ENCODE assay signal across 8 cellular contexts in genomic region chr7:141700848-141701371, GRCh38. TPM values are rescaled to one million over a fixed set of nuclear protein-coding genes. Genes with fewer than 3 reads are reported as not detected.
A peak's percentile ranks its signal among the peaks of the same experiment; 100 is the strongest.
DNase-seq lines count a peak whose midpoint lies in the region; ATAC-seq and TF ChIP-seq lines count a peak whose summit lies in the region.

No MANE protein-coding gene starts in this region.

- H3K4me1 Mint-ChIP-seq in T-helper 17 cell (peaks cover 43% of the 10 kb centered on the region), nephron progenitor cell (peaks cover 58% of the 10 kb centered on the region)

- H4K20me1 ChIP-seq in BLaER1 = peaks cover 44% of the 10 kb centered on the region

- no peaks in the 10 kb centered on the region for H3K36me3 ChIP-seq in BLaER1

- DNase-seq in T-helper 17 cell (no peak), epithelial cell of esophagus (ENCODE audit: low read depth) (no peak), nephron progenitor cell (peak; percentile 13)

- no peaks in the 10 kb centered on the region for H3K9me3 Mint-ChIP-seq in nephron progenitor cell

- no peak overlapping the region; the same call in 1 of the 2 replicates for H3K27ac ChIP-seq in BLaER1

- H3K27me3 Mint-ChIP-seq in T-helper 17 cell = no peaks in the 10 kb centered on the region
- peaks cover 29% of the 10 kb centered on the region for H3K27me3 Mint-ChIP-seq in nephron progenitor cell (ENCODE audit: low read depth, poor library complexity)

- ATAC-seq in GM21717 (IDR thresholded peaks at IDR 0.05; ENCODE audit: unreplicated experiment) (peak; percentile 0), T-helper 17 cell (no peak), HG03139 (IDR thresholded peaks at IDR 0.05; ENCODE audit: unreplicated experiment) (no peak), GM18858 (IDR thresholded peaks at IDR 0.05; ENCODE audit: unreplicated experiment) (no peak), GM21526 (IDR thresholded peaks at IDR 0.05; ENCODE audit: low FRiP score, unreplicated experiment) (no peak)

- H3K27ac Mint-ChIP-seq in T-helper 17 cell (peak overlapping the region; percentile 97), nephron progenitor cell (peak overlapping the region; percentile 8)

- TF ChIP-seq CTCF in epithelial cell of esophagus (IDR thresholded peaks at IDR 0.05; ENCODE audit: insufficient read depth, low read depth, low read length, missing control alignments) (no peak), nephron progenitor cell (IDR thresholded peaks at IDR 0.05) (no peak)

- peak overlapping the region; percentile 84 for H3K4me3 ChIP-seq in BLaER1
- H3K4me3 ChIP-seq in epithelial cell of esophagus (ENCODE audit: low read length) = peak overlapping the region; percentile 56

- peaks cover 2% of the 10 kb centered on the region for H3K36me3 Mint-ChIP-seq in T-helper 17 cell (ENCODE audit: low read depth)
- no peaks in the 10 kb centered on the region for H3K36me3 Mint-ChIP-seq in nephron progenitor cell (ENCODE audit: low read depth)

- H3K9me3 ChIP-seq in BLaER1 (no peaks in the 10 kb centered on the region), T-helper 17 cell (ENCODE audit: control insufficient read depth, low read length, poor library complexity, severe bottlenecking) (no peaks in the 10 kb centered on the region)

- H3K9ac ChIP-seq in BLaER1 = peak overlapping the region; percentile 54; the same call in 1 of the 2 replicates

- H3K27me3 ChIP-seq in BLaER1 = 0 out of 2 replicates have a peak, but pooled peaks cover 7% of the 10 kb centered on the region

- H3K4me1 ChIP-seq in BLaER1 = peaks cover 59% of the 10 kb centered on the region

- peak overlapping the region; percentile 91 for H3K4me2 ChIP-seq in BLaER1

- H3K4me3 Mint-ChIP-seq in T-helper 17 cell = peak overlapping the region; percentile 94
- H3K4me3 Mint-ChIP-seq in nephron progenitor cell = peak overlapping the region; percentile 89

RNA-seq across cellular contexts. Expression of gene DENND11, which starts 1.1 kb away (rescaled TPM):
- 10 to 100 TPM; 34.1 to 37.6 TPM for total RNA-seq in T-helper 17 cell

RNA-seq across cellular contexts. Expression of gene WEE2, which starts 7.2 kb away (rescaled TPM):
- not detected for total RNA-seq in T-helper 17 cell

RNA-seq across cellular contexts. Expression of gene SSBP1, which starts 37.2 kb away (rescaled TPM):
- total RNA-seq in T-helper 17 cell = 10 to 100 TPM; 81.3 to 91.3 TPM
